Comparison of ENCODE assay signal across 1 cellular context in genomic region chr17:48492401-48493298, GRCh38.
TF ChIP-seq lines count a peak whose summit lies in the region.

No MANE protein-coding gene starts in this region.

TF ChIP-seq in K562, 482 proteins besides CTCF, POLR2A, EP300 and RAD21 (continued from another document and continues in another):
- peak; percentile 87 to 95 for TF ChIP-seq E2F6 (IDR thresholded peaks at IDR 0.05; ENCODE audit: borderline replicate concordance in 1 of 2, extremely low read depth in 1 of 2, insufficient read depth in 1 of 2, insufficient read length in 1 of 2, low read depth in 1 of 2, low read length in 1 of 2, poor library complexity in 1 of 2, severe bottlenecking in 1 of 2)
- peak; percentile 96 for TF ChIP-seq SMAD4 (CRISPR knock-in tag; conservative IDR thresholded peaks at IDR 0.05)
- TF ChIP-seq XRCC5 (IDR thresholded peaks at IDR 0.05; ENCODE audit: low read depth, low read length), result 0 out of 2 replicates have a peak, but pooled peaks have one; percentile 20
- no peak for TF ChIP-seq NR4A1 (CRISPR knock-in tag; IDR thresholded peaks at IDR 0.05)
- TF ChIP-seq NR4A1 (tag; IDR thresholded peaks at IDR 0.05), result 0 out of 2 replicates have a peak, but pooled peaks have one; percentile 51
- no peak for TF ChIP-seq MAFK (IDR thresholded peaks at IDR 0.05; ENCODE audit: low read length)
- TF ChIP-seq KLF1 (tag; IDR thresholded peaks at IDR 0.05), result peak; percentile 24; the same call in 1 of the 2 replicates
- 0 out of 2 replicates have a peak, but pooled peaks have one; percentile 6 for TF ChIP-seq NFE2 (IDR thresholded peaks at IDR 0.05; ENCODE audit: low read depth)
- TF ChIP-seq ZNF449 (CRISPR knock-in tag; IDR thresholded peaks at IDR 0.05), result 0 out of 2 replicates have a peak, but pooled peaks have one; percentile 30
- peak; percentile 22 for TF ChIP-seq TBP (optimal IDR thresholded peaks at IDR 0.05; ENCODE audit: low read depth, low read length)
- peak; percentile 53; the same call in 1 of the 2 replicates for TF ChIP-seq BACH1 (tag; IDR thresholded peaks at IDR 0.05)
- peak; percentile 63 for TF ChIP-seq FIP1L1 (IDR thresholded peaks at IDR 0.05; ENCODE audit: low read depth, low read length, poor library complexity, severe bottlenecking)
- no peak for TF ChIP-seq PRMT5 (CRISPR knock-in tag; IDR thresholded peaks at IDR 0.05)
- peak; percentile 73; the same call in 1 of the 2 replicates for TF ChIP-seq ERF (CRISPR knock-in tag; IDR thresholded peaks at IDR 0.05)
- TF ChIP-seq NCOA6 (IDR thresholded peaks at IDR 0.05), result 0 out of 2 replicates have a peak, but pooled peaks have one; percentile 15
- 0 out of 2 replicates have a peak, but pooled peaks have one; percentile 40 for TF ChIP-seq E2F1 (CRISPR knock-in tag; IDR thresholded peaks at IDR 0.05)
- TF ChIP-seq MCM5 (IDR thresholded peaks at IDR 0.05; ENCODE audit: low read depth), result no peak
- TF ChIP-seq CBX3 (IDR thresholded peaks at IDR 0.05; ENCODE audit: borderline replicate concordance in 1 of 2, low read length in 2 of 2), result 0 out of 3 replicates have a peak, but pooled peaks of 1 of the 2 experiments have one; percentile 34
- TF ChIP-seq KDM1A (IDR thresholded peaks at IDR 0.05), result peak; percentile 41 to 58; a peak in 3 of 4 replicates
- TF ChIP-seq NR2C2 (CRISPR knock-in tag; IDR thresholded peaks at IDR 0.05), result no peak
- peak; percentile 88 for TF ChIP-seq NR2C2 (tag; IDR thresholded peaks at IDR 0.05)
- TF ChIP-seq RNF2 (IDR thresholded peaks at IDR 0.05), result peak; percentile 75; the same call in 1 of the 2 replicates
- no peak for TF ChIP-seq CHD7 (IDR thresholded peaks at IDR 0.05; ENCODE audit: low read depth, low read length)
- TF ChIP-seq KDM4B (IDR thresholded peaks at IDR 0.05; ENCODE audit: borderline replicate concordance in 2 of 2, low read depth in 1 of 2), result peak in 1 of 2 experiments; percentile 68; a peak in 1 of 4 replicates
- TF ChIP-seq NFIC (IDR thresholded peaks at IDR 0.05), result peak; percentile 17; the same call in 1 of the 2 replicates
- peak; percentile 87 for TF ChIP-seq ZNF592 (IDR thresholded peaks at IDR 0.05)
- TF ChIP-seq UBTF (IDR thresholded peaks at IDR 0.05; ENCODE audit: borderline replicate concordance in 1 of 2, low read depth in 2 of 2, low read length in 2 of 2), result peak; percentile 57 to 88; a peak in 3 of 4 replicates
- no peak for TF ChIP-seq CSDE1 (IDR thresholded peaks at IDR 0.05)
- TF ChIP-seq SAFB (IDR thresholded peaks at IDR 0.05; ENCODE audit: borderline replicate concordance, low read depth, low read length), result peak; percentile 75
- no peak for TF ChIP-seq ZNF778 (CRISPR knock-in tag; IDR thresholded peaks at IDR 0.05)
